30 cellular contexts compared by ENCODE assay signal in the genomic region with DNA sequence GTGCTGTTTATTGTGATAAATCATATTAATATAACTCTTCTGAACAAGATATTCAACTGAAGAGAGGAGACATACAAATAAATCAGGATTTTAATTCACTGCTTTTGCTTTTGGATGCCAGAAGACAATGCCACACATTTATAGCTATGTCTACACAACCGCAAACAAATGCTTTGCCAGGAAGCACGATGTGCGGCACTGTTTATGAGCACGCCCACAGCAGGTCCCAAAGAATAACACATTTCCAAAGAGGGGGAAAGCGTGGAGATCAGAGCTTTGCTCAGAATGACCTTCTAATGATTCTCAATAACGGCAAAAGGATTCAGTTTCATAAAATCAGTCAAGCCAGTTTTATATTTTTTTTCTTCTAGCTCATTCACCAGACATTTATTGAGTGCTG. TPM values are rescaled to one million over a fixed set of nuclear protein-coding genes. Genes with fewer than 3 reads are reported as not detected.
DNase-seq lines count a peak whose midpoint lies in the region; ATAC-seq, FAIRE-seq and TF ChIP-seq lines count a peak whose summit lies in the region.
"Had no signal": no experiment of that assay in that cellular context is flagged by ENCODE, and none has a peak within 500 bp of the region (broad histone marks: within the 10 kb centered on the region; RNA-seq: fewer than 3 reads in every experiment).

No MANE protein-coding gene starts in this region.

- no peak overlapping the region for H3K4me2 ChIP-seq in H1 (ENCODE audit: insufficient read depth in 1 of 2, low read depth in 2 of 2, low read length in 2 of 2)
- H3K4me2 ChIP-seq: SK-N-SH had no signal

- no peaks in the 10 kb centered on the region for H3K23me2 ChIP-seq in H1 (ENCODE audit: low read depth, low read length)

- no peak for TF ChIP-seq RAD21 in H1 (IDR thresholded peaks at IDR 0.05 in 1 of 2, conservative IDR thresholded peaks at IDR 0.05 in 1 of 2; ENCODE audit: low read depth in 2 of 2, low read length in 2 of 2)

- H3K27me3 ChIP-seq in H1 (replicated peaks in 1 of 4; ENCODE audit: control insufficient read depth in 3 of 4, extremely low read depth in 1 of 4, insufficient read depth in 3 of 4, low read length in 3 of 4), result no peaks in the 10 kb centered on the region
- no peaks in the 10 kb centered on the region for H3K27me3 ChIP-seq in sigmoid colon
- H3K27me3 ChIP-seq in aorta (ENCODE audit: control insufficient read depth in 1 of 2, insufficient read depth in 2 of 2, low read length in 1 of 2), result peaks cover 0 to 1% of the 10 kb centered on the region in 2 donors
- no peaks in the 10 kb centered on the region for H3K27me3 ChIP-seq in ascending aorta

- H3K18ac ChIP-seq in H1 (ENCODE audit: extremely low read depth, low read length), result no peak overlapping the region

- H3K27ac ChIP-seq in H1 (ENCODE audit: low read depth, low read length) (no peak overlapping the region), sigmoid colon (no peak overlapping the region), aorta (ENCODE audit: low read depth in 1 of 2, low read length in 2 of 2) (no peak overlapping the region), ascending aorta (no peak overlapping the region)
- H3K27ac ChIP-seq: HL-60 had no signal

- H3K56ac ChIP-seq in H1 (replicated peaks; ENCODE audit: insufficient read length, low read depth, low read length), result no peak overlapping the region

- intact Hi-C loops in sigmoid colon (cut with DNase I) (no loop called here), aorta (cut with DNase I) (no loop called here), ascending aorta (cut with DNase I) (no loop called here)

- FAIRE-seq in H1 (lab: Jason Lieb, UNC), result no peak
- FAIRE-seq: GM19239, H54, RCC 7860 had no signal

- TF ChIP-seq CTCF in LNCaP clone FGC (IDR thresholded peaks at IDR 0.05; ENCODE audit: control insufficient read depth, extremely low read depth, insufficient read depth) (no peak), H1 (IDR thresholded peaks at IDR 0.05; ENCODE audit: control extremely low read depth in 1 of 3, insufficient read depth in 1 of 3, low read depth in 1 of 3, low read length in 3 of 3) (no peak), sigmoid colon (IDR thresholded peaks at IDR 0.05) (no peak), ascending aorta (IDR thresholded peaks at IDR 0.05) (no peak)

- H3K36me3 ChIP-seq in H1 (ENCODE audit: control insufficient read depth in 2 of 4, insufficient read depth in 4 of 4, low read length in 3 of 4) (peaks cover 0 to 4% (median 0%) of the 10 kb centered on the region in 4 experiments; a peak in 1 of 8 replicates), sigmoid colon (no peaks in the 10 kb centered on the region), aorta (ENCODE audit: control insufficient read depth in 1 of 2, insufficient read depth in 2 of 2, low read length in 1 of 2) (no peaks in the 10 kb centered on the region), ascending aorta (no peaks in the 10 kb centered on the region)

- no peak overlapping the region for H2BK120ac ChIP-seq in H1 (replicated peaks; ENCODE audit: low read depth, low read length)

- TF ChIP-seq POLR2A in H1 (IDR thresholded peaks at IDR 0.05; ENCODE audit: control extremely low read depth in 1 of 2, low read depth in 2 of 2, low read length in 2 of 2), result no peak
- TF ChIP-seq POLR2A in sigmoid colon (IDR thresholded peaks at IDR 0.05), result no peak

- no peaks in the 10 kb centered on the region for H4K20me1 ChIP-seq in H1 (replicated peaks in 1 of 2; ENCODE audit: control insufficient read depth in 1 of 2, insufficient read depth in 2 of 2, low read length in 2 of 2)

- no peak overlapping the region for H3K9ac ChIP-seq in H1 (replicated peaks in 1 of 4; ENCODE audit: extremely low read depth in 1 of 4, low read depth in 3 of 4, low read length in 3 of 4)
- H3K9ac ChIP-seq: SK-N-SH had no signal

- H3K9me3 ChIP-seq in H1 (ENCODE audit: insufficient read depth in 2 of 2, low read depth in 1 of 2, low read length in 1 of 2) (0 out of 4 replicates have a peak, but pooled peaks cover 0 to 2% of the 10 kb centered on the region in 2 experiments), sigmoid colon (no peaks in the 10 kb centered on the region), aorta (ENCODE audit: control insufficient read depth, low read length) (peaks cover 5% of the 10 kb centered on the region), ascending aorta (no peaks in the 10 kb centered on the region)
- H3K9me3 ChIP-seq: Caco-2, SK-N-SH had no signal

- H2AK5ac ChIP-seq in H1 (ENCODE audit: low read depth, low read length), result no peak overlapping the region; the same call in 1 of the 2 replicates

- H4K8ac ChIP-seq in H1 (ENCODE audit: extremely low read depth, insufficient read depth, low read length), result no peak overlapping the region

- DNase-seq in DMS153 (lab: John Stamatoyannopoulos, UW) (peak; percentile 33), DMS153 treated with DMSO at 0.1 percent for 48 hours (lab: John Stamatoyannopoulos, UW; ENCODE audit: unreplicated experiment) (no peak), LNCaP clone FGC (ENCODE audit: low read depth) (peak; percentile 35), H1 (ENCODE audit: low read depth in 1 of 2, low spot score in 2 of 2) (no peak), sigmoid colon (no peak), HPDE6-E6E7 (ENCODE audit: extremely low spot score) (no peak), aorta (no peak), ascending aorta (ENCODE audit: low spot score in 2 of 2) (no peak)
- DNase-seq: 8988T; ACHN; AML-193; C1 segment of cervical spinal cord; Caco-2; CD4-positive, alpha-beta memory T cell; Karpas-422; MV-4-11; NCI-H1105; NCI-H1436 treated with DMSO at 0.1 percent for 48 hours; NCI-H187 treated with DMSO at 0.1 percent for 48 hours; NCI-H524 treated with DMSO at 0.1 percent for 48 hours; SIG-M5; SK-N-SH; SW 1271 had no signal

- WGBS in H1 (ENCODE audit: extremely low coverage in 1 of 2, insufficient coverage in 1 of 2, insufficient read length in 1 of 2, insufficient replicate concordance in 2 of 2, low coverage in 1 of 2, low lambda C conversion rate in 2 of 2, missing lambda C conversion rate in 1 of 2), 2 experiments, result 74% methylated on average over 6 of the region's 6 CpGs; no CpG with 5 or more reads in 1 of the 2 experiments
- WGBS in sigmoid colon, 2 donors, result 11 to 50% methylated on average over 6 of the region's 6 CpGs
- 68 to 76% methylated on average over 6 of the region's 6 CpGs for WGBS in aorta, 2 donors

- CTCF ChIA-PET in H1 (lab: Charles Lee; ENCODE audit: partially characterized antibody), result interaction anchor here (0.9 kb wide), 2 partner anchors 11 to 19 kb away, joined by 3 read pairs; no protein-coding TSS in a partner anchor

- POLR2A ChIA-PET in H1 (lab: Charles Lee; ENCODE audit: partially characterized antibody), result interaction anchor here (1.3 kb wide), 1 partner anchor 53 kb away, joined by 4 read pairs; no protein-coding TSS in a partner anchor

- no peak overlapping the region for H4K5ac ChIP-seq in H1 (ENCODE audit: insufficient read length, low read depth, low read length)

- H3K79me2 ChIP-seq in H1 (ENCODE audit: control insufficient read depth in 1 of 2, insufficient read depth in 2 of 2, low read length in 2 of 2), result no peaks in the 10 kb centered on the region

- no peak overlapping the region for H3K14ac ChIP-seq in H1 (ENCODE audit: insufficient read length)

- 0 out of 2 replicates have a peak overlapping the region, but pooled peaks have one; percentile 24 for H2AFZ ChIP-seq in H1 (ENCODE audit: low read length)

- H2BK15ac ChIP-seq in H1 (ENCODE audit: low read length), result no peak overlapping the region

- H4K91ac ChIP-seq in H1 (replicated peaks; ENCODE audit: insufficient read length, low read length), result no peak overlapping the region

- TF ChIP-seq EP300 in H1 (IDR thresholded peaks at IDR 0.05; ENCODE audit: borderline replicate concordance in 1 of 2, low read depth in 2 of 2, low read length in 2 of 2) (no peak), sigmoid colon (IDR thresholded peaks at IDR 0.05) (no peak)

- H3K79me1 ChIP-seq in H1 (ENCODE audit: low read depth, low read length), result no peaks in the 10 kb centered on the region

- H2BK12ac ChIP-seq in H1 (ENCODE audit: low read depth, low read length), result no peak overlapping the region

- H3K4ac ChIP-seq in H1 (replicated peaks; ENCODE audit: insufficient read length, low read depth, low read length), result no peak overlapping the region

- H3K4me3 ChIP-seq in LNCaP clone FGC (ENCODE audit: low read depth, low read length) (no peak overlapping the region), H1 (ENCODE audit: extremely low read depth in 1 of 4, insufficient read depth in 2 of 4, low read depth in 3 of 4, low read length in 4 of 4) (no peak overlapping the region), sigmoid colon (no peak overlapping the region), aorta (ENCODE audit: low read length in 2 of 2) (no peak overlapping the region), ascending aorta (no peak overlapping the region)

- no peak overlapping the region for H3K23ac ChIP-seq in H1 (ENCODE audit: insufficient read length)

- no peak for ATAC-seq in aorta (ENCODE audit: low FRiP score)

- H2BK20ac ChIP-seq in H1 (ENCODE audit: low read length), result no peak overlapping the region; the same call in 1 of the 2 replicates

- H3K4me1 ChIP-seq in H1 (replicated peaks in 1 of 4; ENCODE audit: control insufficient read depth in 3 of 4, insufficient read depth in 4 of 4, low read length in 3 of 4) (peaks cover 0 to 4% (median 2%) of the 10 kb centered on the region in 4 experiments; a peak in 4 of 7 replicates), sigmoid colon (no peaks in the 10 kb centered on the region), aorta (ENCODE audit: control insufficient read depth in 1 of 2, insufficient read depth in 2 of 2, low read length in 2 of 2) (no peaks in the 10 kb centered on the region), ascending aorta (no peaks in the 10 kb centered on the region)
- H3K4me1 ChIP-seq: Caco-2 had no signal

- H2BK5ac ChIP-seq in H1 (ENCODE audit: low read depth, low read length), result no peak overlapping the region

TF ChIP-seq in H1, 55 proteins besides CTCF, POLR2A, EP300 and RAD21 (continues in another document):
- TF ChIP-seq TBP (IDR thresholded peaks at IDR 0.05; ENCODE audit: low read depth, low read length) (no peak), TAF7 (optimal IDR thresholded peaks at IDR 0.05; ENCODE audit: borderline replicate concordance, low read depth, low read length) (no peak), RBBP5 (IDR thresholded peaks at IDR 0.05; ENCODE audit: borderline replicate concordance, low read depth, low read length) (no peak)

RNA-seq across cellular contexts. Expression of a gene that starts 16.7 kb away (rescaled TPM):
- not detected in 2 replicates for total RNA-seq in H1 (2021; fragmentation: NEBNext Ultra II Directional; extraction: Animal tissue kit (Norgen Biotek cat#: 25700))
- polyA plus RNA-seq in H1 (2011; rRNA removed), result not detected in 2 replicates
- polyA plus RNA-seq in H1 (2011; cell fraction: cytosol; rRNA removed), result not detected
- polyA plus RNA-seq in H1 (2011; cell fraction: nucleus; rRNA removed), result not detected
- 0.06 to 0.07 TPM in 2 of 4 replicates, not detected in the others for polyA plus RNA-seq in H1 (2012, experiment 1 of 2)
- polyA plus RNA-seq in H1 (2012, experiment 2 of 2), result not detected
- not detected for polyA plus RNA-seq in H1 (2013, experiment 1 of 2)
- polyA plus RNA-seq in H1 (2013, experiment 2 of 2), result not detected
- polyA minus RNA-seq in H1 (2011; rRNA and poly(A)+ RNA removed), result not detected in 2 replicates
- polyA minus RNA-seq in H1 (2011; cell fraction: cytosol; rRNA and poly(A)+ RNA removed), result not detected
- polyA minus RNA-seq in H1 (2011; cell fraction: nucleus; rRNA and poly(A)+ RNA removed), result not detected
- not detected for total RNA-seq in sigmoid colon
- polyA plus RNA-seq in sigmoid colon, result under 1 TPM in 2 of 3 donors, not detected in 1; 0.23 to 0.86 TPM
- total RNA-seq in aorta, result not detected
- polyA plus RNA-seq in aorta, result not detected
- total RNA-seq in ascending aorta, result not detected
- total RNA-seq: Caco-2; CD4-positive, alpha-beta memory T cell; HT-29; M059J; OCI-LY7 had no signal
- polyA plus RNA-seq: CD4-positive, alpha-beta memory T cell; SK-N-SH had no signal

Comparison
In these comparisons a context has a peak if more than half of its experiments do, and no peak if none do; other contexts are left out.
1. DNase-seq: peak in DMS153 (single experiment) and LNCaP clone FGC (single experiment); none in DMS153 treated with DMSO at 0.1 percent for 48 hours (single experiment), H1 (0 of 2), sigmoid colon (single experiment), HPDE6-E6E7 (single experiment), aorta (0 of 2) and ascending aorta (0 of 2).